27 cellular contexts compared by ENCODE assay signal in genomic region chr10:128870830-128871597, GRCh38.
"Had no signal": no experiment of that assay in that cellular context is flagged by ENCODE, and none has a peak within 500 bp of the region (broad histone marks: within the 10 kb centered on the region; RNA-seq: fewer than 3 reads in every experiment).

No MANE protein-coding gene starts in this region.

- DNase-seq: activated CD4-positive, alpha-beta T cell treated with anti-CD3 and anti-CD28 coated beads for 1 hour; activated CD4-positive, alpha-beta T cell treated with anti-CD3 and anti-CD28 coated beads, Interleukin-2, amount 10 ng/mL, durations not matched to agents 24 days and 14 days; activated CD4-positive, alpha-beta T cell treated with anti-CD3 and anti-CD28 coated beads, Interleukin-2, amount 50 U/mL, for 48 hours; activated CD8-positive, alpha-beta memory T cell treated with anti-CD3 and anti-CD28 coated beads, Interleukin-2, amount 10 ng/mL, durations not matched to agents 7 days and 5 days; activated effector memory CD4-positive, alpha-beta T cell treated with Interleukin-2 at 50 U/mL for 16 hours; activated naive CD4-positive, alpha-beta T cell; activated T-cell treated with anti-CD3 and anti-CD28 coated beads, Interleukin-2, amount 50 U/mL, for 24 hours; Karpas-422; MM.1S; NCI-H1105; NCI-H1436; NCI-H1694 treated with DMSO at 0.1 percent for 48 hours; NCI-H2029 treated with DMSO at 0.1 percent for 48 hours; NCI-H345; NCI-H510A treated with DMSO at 0.1 percent for 48 hours; NCI-H69; NK-92 treated with Interleukin-12 subunit alpha and Interleukin-12 subunit beta, amount 100 ng/mL, for 24 hours; OCI-M1; SHP77 treated with DMSO at 0.1 percent for 48 hours; T-helper 17 cell; T-helper 9 cell had no signal

- H3K27ac Mint-ChIP-seq: activated CD4-positive, alpha-beta T cell treated with anti-CD3 and anti-CD28 coated beads, Interleukin-2, amount 10 ng/mL, durations not matched to agents 24 days and 14 days; activated CD8-positive, alpha-beta memory T cell treated with anti-CD3 and anti-CD28 coated beads, Interleukin-2, amount 10 ng/mL, durations not matched to agents 7 days and 5 days; activated naive CD4-positive, alpha-beta T cell treated with anti-CD3 and anti-CD28 coated beads, Interleukin-2, amount 50 U/mL, for 24 hours; activated T-cell treated with anti-CD3 and anti-CD28 coated beads, Interleukin-2, amount 50 U/mL, for 24 hours; activated T-helper 1 cell treated with anti-CD3 and anti-CD28 coated beads, Interleukin-12 subunit alpha, Interleukin-12 subunit beta, Interleukin-2, Interleukin-4 antibody, amounts not matched to agents 30 ng/mL and 10 ng/mL and 1 ng/mL, durations not matched to agents 14 hours and 24 hours and 36 hours; T-helper 17 cell; WTC11 had no signal

- H3K36me3 Mint-ChIP-seq: activated CD8-positive, alpha-beta memory T cell treated with anti-CD3 and anti-CD28 coated beads, Interleukin-2, amount 10 ng/mL, durations not matched to agents 7 days and 5 days; activated naive CD4-positive, alpha-beta T cell treated with anti-CD3 and anti-CD28 coated beads, Interleukin-2, amount 50 U/mL, for 24 hours; WTC11 had no signal

- H3K36me3 ChIP-seq: ascending aorta had no signal

- H3K9me3 ChIP-seq: ascending aorta had no signal

- H3K4me1 ChIP-seq: ascending aorta had no signal

- H3K4me1 Mint-ChIP-seq: activated CD4-positive, alpha-beta T cell treated with anti-CD3 and anti-CD28 coated beads, Interleukin-2, amount 10 ng/mL, durations not matched to agents 24 days and 14 days; activated CD8-positive, alpha-beta memory T cell treated with anti-CD3 and anti-CD28 coated beads, Interleukin-2, amount 10 ng/mL, durations not matched to agents 7 days and 5 days; activated naive CD4-positive, alpha-beta T cell treated with anti-CD3 and anti-CD28 coated beads, Interleukin-2, amount 50 U/mL, for 24 hours had no signal

- H3K4me3 ChIP-seq: ascending aorta had no signal

- H3K9me3 Mint-ChIP-seq: activated CD4-positive, alpha-beta T cell treated with anti-CD3 and anti-CD28 coated beads, Interleukin-2, amount 10 ng/mL, durations not matched to agents 24 days and 14 days; activated naive CD4-positive, alpha-beta T cell treated with anti-CD3 and anti-CD28 coated beads, Interleukin-2, amount 50 U/mL, for 24 hours; activated T-cell treated with anti-CD3 and anti-CD28 coated beads, Interleukin-2, amount 50 U/mL, for 24 hours; activated T-helper 1 cell treated with anti-CD3 and anti-CD28 coated beads, Interleukin-12 subunit alpha, Interleukin-12 subunit beta, Interleukin-2, Interleukin-4 antibody, amounts not matched to agents 30 ng/mL and 10 ng/mL and 1 ng/mL, durations not matched to agents 14 hours and 24 hours and 36 hours; WTC11 had no signal

- H3K27me3 Mint-ChIP-seq: activated CD4-positive, alpha-beta T cell treated with anti-CD3 and anti-CD28 coated beads, Interleukin-2, amount 10 ng/mL, durations not matched to agents 24 days and 14 days; activated CD8-positive, alpha-beta memory T cell treated with anti-CD3 and anti-CD28 coated beads, Interleukin-2, amount 10 ng/mL, durations not matched to agents 7 days and 5 days; activated T-cell treated with anti-CD3 and anti-CD28 coated beads, Interleukin-2, amount 50 U/mL, for 24 hours; T-helper 17 cell had no signal

- ATAC-seq: activated CD8-positive, alpha-beta memory T cell treated with anti-CD3 and anti-CD28 coated beads, Interleukin-2, amount 10 ng/mL, durations not matched to agents 7 days and 5 days; Panc1; T-helper 17 cell; WTC11 had no signal

- H3K27me3 ChIP-seq: ascending aorta had no signal

- H3K27ac ChIP-seq: ascending aorta, RWPE1 had no signal

- H3K4me3 Mint-ChIP-seq: activated CD4-positive, alpha-beta T cell treated with anti-CD3 and anti-CD28 coated beads, Interleukin-2, amount 10 ng/mL, durations not matched to agents 24 days and 14 days; activated CD8-positive, alpha-beta memory T cell treated with anti-CD3 and anti-CD28 coated beads, Interleukin-2, amount 10 ng/mL, durations not matched to agents 7 days and 5 days; activated naive CD4-positive, alpha-beta T cell treated with anti-CD3 and anti-CD28 coated beads, Interleukin-2, amount 50 U/mL, for 24 hours; activated T-cell treated with anti-CD3 and anti-CD28 coated beads, Interleukin-2, amount 50 U/mL, for 24 hours; activated T-helper 1 cell treated with anti-CD3 and anti-CD28 coated beads, Interleukin-12 subunit alpha, Interleukin-12 subunit beta, Interleukin-2, Interleukin-4 antibody, amounts not matched to agents 30 ng/mL and 10 ng/mL and 1 ng/mL, durations not matched to agents 14 hours and 24 hours and 36 hours; T-helper 17 cell; WTC11 had no signal
